ENCODE assay signal across 2 cellular contexts in the genomic region with DNA sequence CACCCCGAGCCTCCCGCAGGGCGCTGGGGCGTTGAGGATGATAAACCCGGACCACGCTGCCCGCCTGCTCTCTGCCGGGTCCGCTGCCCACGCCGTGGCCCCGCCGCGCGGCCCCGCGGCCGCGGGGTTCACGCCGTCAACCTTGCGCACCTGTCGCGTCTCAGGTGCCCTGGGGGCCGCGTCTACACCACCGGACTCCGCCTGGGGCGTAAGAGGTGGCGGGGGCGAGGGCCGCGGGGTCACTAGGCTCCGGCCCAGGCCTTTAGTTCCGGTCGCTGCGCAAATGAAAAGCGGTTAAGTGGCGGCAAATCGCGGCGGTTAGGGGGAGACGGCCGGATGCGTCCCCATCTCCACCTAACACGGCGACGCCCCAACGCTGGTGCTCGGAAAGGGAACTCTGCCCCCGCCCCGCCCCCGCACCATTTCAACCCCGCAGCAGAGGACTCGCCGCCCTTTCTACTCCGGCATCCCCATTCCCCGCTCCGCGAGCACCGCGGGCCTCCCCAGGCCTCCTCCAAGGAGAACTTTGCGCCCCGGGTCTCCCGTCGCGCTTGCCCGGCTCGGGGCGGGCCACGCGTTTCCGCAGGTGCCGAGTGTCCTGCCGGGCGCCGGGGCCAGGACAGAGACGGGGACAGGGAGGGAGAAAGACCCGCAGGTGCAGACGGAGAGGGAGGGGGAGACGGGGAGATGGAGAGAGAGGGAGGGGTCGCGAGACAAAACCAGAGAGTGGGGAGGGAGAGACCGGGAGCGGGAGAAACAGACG.
TF ChIP-seq lines count a peak whose summit lies in the region.

No MANE protein-coding gene starts in this region.

TF ChIP-seq in A549, 52 proteins besides CTCF, POLR2A, EP300 and RAD21 (continued from another document):
- TF ChIP-seq, protein P1, sequence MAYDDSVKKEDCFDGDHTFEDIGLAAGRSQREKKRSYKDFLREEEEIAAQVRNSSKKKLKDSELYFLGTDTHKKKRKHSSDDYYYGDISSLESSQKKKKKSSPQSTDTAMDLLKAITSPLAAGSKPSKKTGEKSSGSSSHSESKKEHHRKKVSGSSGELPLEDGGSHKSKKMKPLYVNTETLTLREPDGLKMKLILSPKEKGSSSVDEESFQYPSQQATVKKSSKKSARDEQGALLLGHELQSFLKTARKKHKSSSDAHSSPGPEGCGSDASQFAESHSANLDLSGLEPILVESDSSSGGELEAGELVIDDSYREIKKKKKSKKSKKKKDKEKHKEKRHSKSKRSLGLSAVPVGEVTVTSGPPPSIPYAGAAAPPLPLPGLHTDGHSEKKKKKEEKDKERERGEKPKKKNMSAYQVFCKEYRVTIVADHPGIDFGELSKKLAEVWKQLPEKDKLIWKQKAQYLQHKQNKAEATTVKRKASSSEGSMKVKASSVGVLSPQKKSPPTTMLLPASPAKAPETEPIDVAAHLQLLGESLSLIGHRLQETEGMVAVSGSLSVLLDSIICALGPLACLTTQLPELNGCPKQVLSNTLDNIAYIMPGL (CRISPR knock-in tag; IDR thresholded peaks at IDR 0.05; ENCODE audit: borderline replicate concordance): no peak
- no peak for TF ChIP-seq HDAC2 (IDR thresholded peaks at IDR 0.05)
- TF ChIP-seq, protein P2, sequence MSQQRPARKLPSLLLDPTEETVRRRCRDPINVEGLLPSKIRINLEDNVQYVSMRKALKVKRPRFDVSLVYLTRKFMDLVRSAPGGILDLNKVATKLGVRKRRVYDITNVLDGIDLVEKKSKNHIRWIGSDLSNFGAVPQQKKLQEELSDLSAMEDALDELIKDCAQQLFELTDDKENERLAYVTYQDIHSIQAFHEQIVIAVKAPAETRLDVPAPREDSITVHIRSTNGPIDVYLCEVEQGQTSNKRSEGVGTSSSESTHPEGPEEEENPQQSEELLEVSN (IDR thresholded peaks at IDR 0.05; ENCODE audit: borderline replicate concordance, low read depth): no peak
- no peak for TF ChIP-seq FOSB (CRISPR knock-in tag; IDR thresholded peaks at IDR 0.05)
- TF ChIP-seq RFX5 (IDR thresholded peaks at IDR 0.05): no peak
- TF ChIP-seq CHD2 (IDR thresholded peaks at IDR 0.05; ENCODE audit: low read length, partially characterized antibody): no peak
- no peak for TF ChIP-seq CHD4 (IDR thresholded peaks at IDR 0.05; ENCODE audit: borderline replicate concordance)
- no peak for TF ChIP-seq JUN (IDR thresholded peaks at IDR 0.05)
- no peak for TF ChIP-seq NFE2L2 (conservative IDR thresholded peaks at IDR 0.05; ENCODE audit: low read length)
- TF ChIP-seq ZFP36 (IDR thresholded peaks at IDR 0.05; ENCODE audit: borderline replicate concordance, partially characterized antibody): no peak
- TF ChIP-seq GATA3 (IDR thresholded peaks at IDR 0.05; ENCODE audit: borderline replicate concordance): no peak
TF ChIP-seq in A549: peak in this region for 0.

TF ChIP-seq in WTC11, 78 proteins besides CTCF, POLR2A, EP300 and RAD21 (continued from another document):
- TF ChIP-seq, protein P3, sequence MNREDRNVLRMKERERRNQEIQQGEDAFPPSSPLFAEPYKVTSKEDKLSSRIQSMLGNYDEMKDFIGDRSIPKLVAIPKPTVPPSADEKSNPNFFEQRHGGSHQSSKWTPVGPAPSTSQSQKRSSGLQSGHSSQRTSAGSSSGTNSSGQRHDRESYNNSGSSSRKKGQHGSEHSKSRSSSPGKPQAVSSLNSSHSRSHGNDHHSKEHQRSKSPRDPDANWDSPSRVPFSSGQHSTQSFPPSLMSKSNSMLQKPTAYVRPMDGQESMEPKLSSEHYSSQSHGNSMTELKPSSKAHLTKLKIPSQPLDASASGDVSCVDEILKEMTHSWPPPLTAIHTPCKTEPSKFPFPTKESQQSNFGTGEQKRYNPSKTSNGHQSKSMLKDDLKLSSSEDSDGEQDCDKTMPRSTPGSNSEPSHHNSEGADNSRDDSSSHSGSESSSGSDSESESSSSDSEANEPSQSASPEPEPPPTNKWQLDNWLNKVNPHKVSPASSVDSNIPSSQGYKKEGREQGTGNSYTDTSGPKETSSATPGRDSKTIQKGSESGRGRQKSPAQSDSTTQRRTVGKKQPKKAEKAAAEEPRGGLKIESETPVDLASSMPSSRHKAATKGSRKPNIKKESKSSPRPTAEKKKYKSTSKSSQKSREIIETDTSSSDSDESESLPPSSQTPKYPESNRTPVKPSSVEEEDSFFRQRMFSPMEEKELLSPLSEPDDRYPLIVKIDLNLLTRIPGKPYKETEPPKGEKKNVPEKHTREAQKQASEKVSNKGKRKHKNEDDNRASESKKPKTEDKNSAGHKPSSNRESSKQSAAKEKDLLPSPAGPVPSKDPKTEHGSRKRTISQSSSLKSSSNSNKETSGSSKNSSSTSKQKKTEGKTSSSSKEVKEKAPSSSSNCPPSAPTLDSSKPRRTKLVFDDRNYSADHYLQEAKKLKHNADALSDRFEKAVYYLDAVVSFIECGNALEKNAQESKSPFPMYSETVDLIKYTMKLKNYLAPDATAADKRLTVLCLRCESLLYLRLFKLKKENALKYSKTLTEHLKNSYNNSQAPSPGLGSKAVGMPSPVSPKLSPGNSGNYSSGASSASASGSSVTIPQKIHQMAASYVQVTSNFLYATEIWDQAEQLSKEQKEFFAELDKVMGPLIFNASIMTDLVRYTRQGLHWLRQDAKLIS (CRISPR knock-in tag; IDR thresholded peaks at IDR 0.05; ENCODE audit: borderline replicate concordance): no peak
- TF ChIP-seq FOXK1 (CRISPR knock-in tag; IDR thresholded peaks at IDR 0.05): no peak
- TF ChIP-seq PRRX2 (CRISPR knock-in tag; IDR thresholded peaks at IDR 0.05): no peak
- TF ChIP-seq, protein P4, sequence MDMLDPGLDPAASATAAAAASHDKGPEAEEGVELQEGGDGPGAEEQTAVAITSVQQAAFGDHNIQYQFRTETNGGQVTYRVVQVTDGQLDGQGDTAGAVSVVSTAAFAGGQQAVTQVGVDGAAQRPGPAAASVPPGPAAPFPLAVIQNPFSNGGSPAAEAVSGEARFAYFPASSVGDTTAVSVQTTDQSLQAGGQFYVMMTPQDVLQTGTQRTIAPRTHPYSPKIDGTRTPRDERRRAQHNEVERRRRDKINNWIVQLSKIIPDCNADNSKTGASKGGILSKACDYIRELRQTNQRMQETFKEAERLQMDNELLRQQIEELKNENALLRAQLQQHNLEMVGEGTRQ (CRISPR knock-in tag; IDR thresholded peaks at IDR 0.05): no peak
- TF ChIP-seq, protein P1 (CRISPR knock-in tag; IDR thresholded peaks at IDR 0.05): no peak
- TF ChIP-seq ZNF232 (CRISPR knock-in tag; IDR thresholded peaks at IDR 0.05): no peak
- no peak for TF ChIP-seq JAZF1 (CRISPR knock-in tag; IDR thresholded peaks at IDR 0.05)
- TF ChIP-seq ZNF138 (CRISPR knock-in tag; conservative IDR thresholded peaks at IDR 0.05): no peak
- TF ChIP-seq, protein P5, sequence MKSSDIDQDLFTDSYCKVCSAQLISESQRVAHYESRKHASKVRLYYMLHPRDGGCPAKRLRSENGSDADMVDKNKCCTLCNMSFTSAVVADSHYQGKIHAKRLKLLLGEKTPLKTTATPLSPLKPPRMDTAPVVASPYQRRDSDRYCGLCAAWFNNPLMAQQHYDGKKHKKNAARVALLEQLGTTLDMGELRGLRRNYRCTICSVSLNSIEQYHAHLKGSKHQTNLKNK (CRISPR knock-in tag; IDR thresholded peaks at IDR 0.05): no peak
- TF ChIP-seq ZNF263 (CRISPR knock-in tag; IDR thresholded peaks at IDR 0.05; ENCODE audit: low read depth): no peak
- TF ChIP-seq, protein P6, sequence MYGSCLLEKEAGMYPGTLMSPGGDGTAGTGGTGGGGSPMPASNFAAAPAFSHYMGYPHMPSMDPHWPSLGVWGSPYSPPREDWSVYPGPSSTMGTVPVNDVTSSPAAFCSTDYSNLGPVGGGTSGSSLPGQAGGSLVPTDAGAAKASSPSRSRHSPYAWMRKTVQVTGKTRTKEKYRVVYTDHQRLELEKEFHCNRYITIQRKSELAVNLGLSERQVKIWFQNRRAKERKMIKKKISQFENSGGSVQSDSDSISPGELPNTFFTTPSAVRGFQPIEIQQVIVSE (CRISPR knock-in tag; IDR thresholded peaks at IDR 0.05; ENCODE audit: borderline replicate concordance): no peak
- no peak for TF ChIP-seq SMAD4 (CRISPR knock-in tag; IDR thresholded peaks at IDR 0.05)
- TF ChIP-seq, protein P7, sequence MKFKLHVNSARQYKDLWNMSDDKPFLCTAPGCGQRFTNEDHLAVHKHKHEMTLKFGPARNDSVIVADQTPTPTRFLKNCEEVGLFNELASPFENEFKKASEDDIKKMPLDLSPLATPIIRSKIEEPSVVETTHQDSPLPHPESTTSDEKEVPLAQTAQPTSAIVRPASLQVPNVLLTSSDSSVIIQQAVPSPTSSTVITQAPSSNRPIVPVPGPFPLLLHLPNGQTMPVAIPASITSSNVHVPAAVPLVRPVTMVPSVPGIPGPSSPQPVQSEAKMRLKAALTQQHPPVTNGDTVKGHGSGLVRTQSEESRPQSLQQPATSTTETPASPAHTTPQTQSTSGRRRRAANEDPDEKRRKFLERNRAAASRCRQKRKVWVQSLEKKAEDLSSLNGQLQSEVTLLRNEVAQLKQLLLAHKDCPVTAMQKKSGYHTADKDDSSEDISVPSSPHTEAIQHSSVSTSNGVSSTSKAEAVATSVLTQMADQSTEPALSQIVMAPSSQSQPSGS (CRISPR knock-in tag; IDR thresholded peaks at IDR 0.05; ENCODE audit: borderline replicate concordance, low read depth): no peak
- TF ChIP-seq, protein P8, sequence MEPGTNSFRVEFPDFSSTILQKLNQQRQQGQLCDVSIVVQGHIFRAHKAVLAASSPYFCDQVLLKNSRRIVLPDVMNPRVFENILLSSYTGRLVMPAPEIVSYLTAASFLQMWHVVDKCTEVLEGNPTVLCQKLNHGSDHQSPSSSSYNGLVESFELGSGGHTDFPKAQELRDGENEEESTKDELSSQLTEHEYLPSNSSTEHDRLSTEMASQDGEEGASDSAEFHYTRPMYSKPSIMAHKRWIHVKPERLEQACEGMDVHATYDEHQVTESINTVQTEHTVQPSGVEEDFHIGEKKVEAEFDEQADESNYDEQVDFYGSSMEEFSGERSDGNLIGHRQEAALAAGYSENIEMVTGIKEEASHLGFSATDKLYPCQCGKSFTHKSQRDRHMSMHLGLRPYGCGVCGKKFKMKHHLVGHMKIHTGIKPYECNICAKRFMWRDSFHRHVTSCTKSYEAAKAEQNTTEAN (CRISPR knock-in tag; IDR thresholded peaks at IDR 0.05): no peak
- TF ChIP-seq, protein P9, sequence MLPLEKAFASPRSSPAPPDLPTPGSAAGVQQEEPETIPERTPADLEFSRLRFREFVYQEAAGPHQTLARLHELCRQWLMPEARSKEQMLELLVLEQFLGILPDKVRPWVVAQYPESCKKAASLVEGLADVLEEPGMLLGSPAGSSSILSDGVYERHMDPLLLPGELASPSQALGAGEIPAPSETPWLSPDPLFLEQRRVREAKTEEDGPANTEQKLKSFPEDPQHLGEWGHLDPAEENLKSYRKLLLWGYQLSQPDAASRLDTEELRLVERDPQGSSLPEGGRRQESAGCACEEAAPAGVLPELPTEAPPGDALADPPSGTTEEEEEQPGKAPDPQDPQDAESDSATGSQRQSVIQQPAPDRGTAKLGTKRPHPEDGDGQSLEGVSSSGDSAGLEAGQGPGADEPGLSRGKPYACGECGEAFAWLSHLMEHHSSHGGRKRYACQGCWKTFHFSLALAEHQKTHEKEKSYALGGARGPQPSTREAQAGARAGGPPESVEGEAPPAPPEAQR (CRISPR knock-in tag; IDR thresholded peaks at IDR 0.05): no peak
TF ChIP-seq in WTC11: peak in this region for 0.
